ENCODE assay signal across 1 cellular context in the genomic region with DNA sequence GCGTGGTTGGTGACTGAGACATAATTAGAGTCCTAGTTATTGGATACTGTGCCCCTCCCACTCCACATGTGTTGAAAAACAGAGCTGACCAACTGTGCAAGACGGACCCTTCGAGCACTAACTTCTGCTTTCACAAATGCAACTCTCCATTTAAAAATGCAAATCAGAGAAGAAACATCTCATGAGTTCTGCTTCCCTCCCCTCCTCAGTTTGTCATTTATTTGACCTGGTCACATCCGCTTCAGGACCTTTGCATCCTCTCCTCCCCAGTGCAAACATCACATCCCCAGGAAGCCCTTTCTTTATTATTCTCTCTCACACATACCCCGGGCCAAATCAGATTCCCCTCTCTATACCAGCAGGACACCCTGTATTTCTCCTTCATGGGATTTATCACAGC.
TF ChIP-seq lines count a peak whose summit lies in the region.

No MANE protein-coding gene starts in this region.

TF ChIP-seq in HepG2, 621 proteins besides CTCF, POLR2A, EP300 and RAD21 (continued from another document and continues in another):
- TF ChIP-seq, protein P1, sequence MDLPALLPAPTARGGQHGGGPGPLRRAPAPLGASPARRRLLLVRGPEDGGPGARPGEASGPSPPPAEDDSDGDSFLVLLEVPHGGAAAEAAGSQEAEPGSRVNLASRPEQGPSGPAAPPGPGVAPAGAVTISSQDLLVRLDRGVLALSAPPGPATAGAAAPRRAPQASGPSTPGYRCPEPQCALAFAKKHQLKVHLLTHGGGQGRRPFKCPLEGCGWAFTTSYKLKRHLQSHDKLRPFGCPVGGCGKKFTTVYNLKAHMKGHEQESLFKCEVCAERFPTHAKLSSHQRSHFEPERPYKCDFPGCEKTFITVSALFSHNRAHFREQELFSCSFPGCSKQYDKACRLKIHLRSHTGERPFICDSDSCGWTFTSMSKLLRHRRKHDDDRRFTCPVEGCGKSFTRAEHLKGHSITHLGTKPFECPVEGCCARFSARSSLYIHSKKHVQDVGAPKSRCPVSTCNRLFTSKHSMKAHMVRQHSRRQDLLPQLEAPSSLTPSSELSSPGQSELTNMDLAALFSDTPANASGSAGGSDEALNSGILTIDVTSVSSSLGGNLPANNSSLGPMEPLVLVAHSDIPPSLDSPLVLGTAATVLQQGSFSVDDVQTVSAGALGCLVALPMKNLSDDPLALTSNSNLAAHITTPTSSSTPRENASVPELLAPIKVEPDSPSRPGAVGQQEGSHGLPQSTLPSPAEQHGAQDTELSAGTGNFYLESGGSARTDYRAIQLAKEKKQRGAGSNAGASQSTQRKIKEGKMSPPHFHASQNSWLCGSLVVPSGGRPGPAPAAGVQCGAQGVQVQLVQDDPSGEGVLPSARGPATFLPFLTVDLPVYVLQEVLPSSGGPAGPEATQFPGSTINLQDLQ (CRISPR knock-in tag; IDR thresholded peaks at IDR 0.05), result no peak
- TF ChIP-seq AGO1 (IDR thresholded peaks at IDR 0.05; ENCODE audit: low read depth, low read length, poor library complexity, severe bottlenecking) (no peak), FOXP1 (IDR thresholded peaks at IDR 0.05) (no peak), FOXP1 (CRISPR knock-in tag; IDR thresholded peaks at IDR 0.05) (no peak), KDM5A (IDR thresholded peaks at IDR 0.05; ENCODE audit: borderline replicate concordance, low read length) (no peak), GABPA (IDR thresholded peaks at IDR 0.05; ENCODE audit: low read depth, low read length) (no peak), GABPA (CRISPR knock-in tag; IDR thresholded peaks at IDR 0.05; ENCODE audit: low read depth) (peak; percentile 29; the same call in 1 of the 2 replicates), ARHGAP35 (CRISPR knock-in tag; IDR thresholded peaks at IDR 0.05; ENCODE audit: borderline replicate concordance) (no peak), ZNF629 (CRISPR knock-in tag; conservative IDR thresholded peaks at IDR 0.05) (0 out of 2 replicates have a peak, but pooled peaks have one; percentile 27), HNRNPL (IDR thresholded peaks at IDR 0.05; ENCODE audit: low read depth, low read length) (no peak), GLI4 (CRISPR knock-in tag; IDR thresholded peaks at IDR 0.05; ENCODE audit: borderline replicate concordance) (no peak), SMARCE1 (IDR thresholded peaks at IDR 0.05; ENCODE audit: borderline replicate concordance) (no peak), GTF2F1 (IDR thresholded peaks at IDR 0.05; ENCODE audit: low read length) (no peak), IRF2 (CRISPR knock-in tag; IDR thresholded peaks at IDR 0.05) (no peak), CBX5 (CRISPR knock-in tag; IDR thresholded peaks at IDR 0.05; ENCODE audit: borderline replicate concordance) (no peak), MTF1 (CRISPR knock-in tag; IDR thresholded peaks at IDR 0.05) (no peak), ZBTB21 (CRISPR knock-in tag; IDR thresholded peaks at IDR 0.05) (no peak), CREB1 (IDR thresholded peaks at IDR 0.05) (no peak), CREB1 (CRISPR knock-in tag; IDR thresholded peaks at IDR 0.05) (no peak), SMAD9 (CRISPR knock-in tag; IDR thresholded peaks at IDR 0.05) (no peak)
- TF ChIP-seq, protein P2, sequence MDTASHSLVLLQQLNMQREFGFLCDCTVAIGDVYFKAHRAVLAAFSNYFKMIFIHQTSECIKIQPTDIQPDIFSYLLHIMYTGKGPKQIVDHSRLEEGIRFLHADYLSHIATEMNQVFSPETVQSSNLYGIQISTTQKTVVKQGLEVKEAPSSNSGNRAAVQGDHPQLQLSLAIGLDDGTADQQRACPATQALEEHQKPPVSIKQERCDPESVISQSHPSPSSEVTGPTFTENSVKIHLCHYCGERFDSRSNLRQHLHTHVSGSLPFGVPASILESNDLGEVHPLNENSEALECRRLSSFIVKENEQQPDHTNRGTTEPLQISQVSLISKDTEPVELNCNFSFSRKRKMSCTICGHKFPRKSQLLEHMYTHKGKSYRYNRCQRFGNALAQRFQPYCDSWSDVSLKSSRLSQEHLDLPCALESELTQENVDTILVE (CRISPR knock-in tag; IDR thresholded peaks at IDR 0.05), result no peak
- TF ChIP-seq, protein P3, sequence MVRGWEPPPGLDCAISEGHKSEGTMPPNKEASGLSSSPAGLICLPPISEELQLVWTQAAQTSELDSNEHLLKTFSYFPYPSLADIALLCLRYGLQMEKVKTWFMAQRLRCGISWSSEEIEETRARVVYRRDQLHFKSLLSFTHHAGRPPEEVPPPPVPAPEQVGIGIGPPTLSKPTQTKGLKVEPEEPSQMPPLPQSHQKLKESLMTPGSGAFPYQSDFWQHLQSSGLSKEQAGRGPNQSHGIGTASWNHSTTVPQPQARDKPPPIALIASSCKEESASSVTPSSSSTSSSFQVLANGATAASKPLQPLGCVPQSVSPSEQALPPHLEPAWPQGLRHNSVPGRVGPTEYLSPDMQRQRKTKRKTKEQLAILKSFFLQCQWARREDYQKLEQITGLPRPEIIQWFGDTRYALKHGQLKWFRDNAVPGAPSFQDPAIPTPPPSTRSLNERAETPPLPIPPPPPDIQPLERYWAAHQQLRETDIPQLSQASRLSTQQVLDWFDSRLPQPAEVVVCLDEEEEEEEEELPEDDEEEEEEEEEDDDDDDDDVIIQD (CRISPR knock-in tag; IDR thresholded peaks at IDR 0.05; ENCODE audit: low read depth), result peak; percentile 60; the same call in 1 of the 2 replicates
- TF ChIP-seq, protein P4, sequence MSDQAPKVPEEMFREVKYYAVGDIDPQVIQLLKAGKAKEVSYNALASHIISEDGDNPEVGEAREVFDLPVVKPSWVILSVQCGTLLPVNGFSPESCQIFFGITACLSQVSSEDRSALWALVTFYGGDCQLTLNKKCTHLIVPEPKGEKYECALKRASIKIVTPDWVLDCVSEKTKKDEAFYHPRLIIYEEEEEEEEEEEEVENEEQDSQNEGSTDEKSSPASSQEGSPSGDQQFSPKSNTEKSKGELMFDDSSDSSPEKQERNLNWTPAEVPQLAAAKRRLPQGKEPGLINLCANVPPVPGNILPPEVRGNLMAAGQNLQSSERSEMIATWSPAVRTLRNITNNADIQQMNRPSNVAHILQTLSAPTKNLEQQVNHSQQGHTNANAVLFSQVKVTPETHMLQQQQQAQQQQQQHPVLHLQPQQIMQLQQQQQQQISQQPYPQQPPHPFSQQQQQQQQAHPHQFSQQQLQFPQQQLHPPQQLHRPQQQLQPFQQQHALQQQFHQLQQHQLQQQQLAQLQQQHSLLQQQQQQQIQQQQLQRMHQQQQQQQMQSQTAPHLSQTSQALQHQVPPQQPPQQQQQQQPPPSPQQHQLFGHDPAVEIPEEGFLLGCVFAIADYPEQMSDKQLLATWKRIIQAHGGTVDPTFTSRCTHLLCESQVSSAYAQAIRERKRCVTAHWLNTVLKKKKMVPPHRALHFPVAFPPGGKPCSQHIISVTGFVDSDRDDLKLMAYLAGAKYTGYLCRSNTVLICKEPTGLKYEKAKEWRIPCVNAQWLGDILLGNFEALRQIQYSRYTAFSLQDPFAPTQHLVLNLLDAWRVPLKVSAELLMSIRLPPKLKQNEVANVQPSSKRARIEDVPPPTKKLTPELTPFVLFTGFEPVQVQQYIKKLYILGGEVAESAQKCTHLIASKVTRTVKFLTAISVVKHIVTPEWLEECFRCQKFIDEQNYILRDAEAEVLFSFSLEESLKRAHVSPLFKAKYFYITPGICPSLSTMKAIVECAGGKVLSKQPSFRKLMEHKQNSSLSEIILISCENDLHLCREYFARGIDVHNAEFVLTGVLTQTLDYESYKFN (CRISPR knock-in tag; conservative IDR thresholded peaks at IDR 0.05), result peak; percentile 73
- TF ChIP-seq, protein P5, sequence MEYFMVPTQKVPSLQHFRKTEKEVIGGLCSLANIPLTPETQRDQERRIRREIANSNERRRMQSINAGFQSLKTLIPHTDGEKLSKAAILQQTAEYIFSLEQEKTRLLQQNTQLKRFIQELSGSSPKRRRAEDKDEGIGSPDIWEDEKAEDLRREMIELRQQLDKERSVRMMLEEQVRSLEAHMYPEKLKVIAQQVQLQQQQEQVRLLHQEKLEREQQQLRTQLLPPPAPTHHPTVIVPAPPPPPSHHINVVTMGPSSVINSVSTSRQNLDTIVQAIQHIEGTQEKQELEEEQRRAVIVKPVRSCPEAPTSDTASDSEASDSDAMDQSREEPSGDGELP (IDR thresholded peaks at IDR 0.05; ENCODE audit: borderline replicate concordance, low read depth), result no peak
- TF ChIP-seq, protein P6, sequence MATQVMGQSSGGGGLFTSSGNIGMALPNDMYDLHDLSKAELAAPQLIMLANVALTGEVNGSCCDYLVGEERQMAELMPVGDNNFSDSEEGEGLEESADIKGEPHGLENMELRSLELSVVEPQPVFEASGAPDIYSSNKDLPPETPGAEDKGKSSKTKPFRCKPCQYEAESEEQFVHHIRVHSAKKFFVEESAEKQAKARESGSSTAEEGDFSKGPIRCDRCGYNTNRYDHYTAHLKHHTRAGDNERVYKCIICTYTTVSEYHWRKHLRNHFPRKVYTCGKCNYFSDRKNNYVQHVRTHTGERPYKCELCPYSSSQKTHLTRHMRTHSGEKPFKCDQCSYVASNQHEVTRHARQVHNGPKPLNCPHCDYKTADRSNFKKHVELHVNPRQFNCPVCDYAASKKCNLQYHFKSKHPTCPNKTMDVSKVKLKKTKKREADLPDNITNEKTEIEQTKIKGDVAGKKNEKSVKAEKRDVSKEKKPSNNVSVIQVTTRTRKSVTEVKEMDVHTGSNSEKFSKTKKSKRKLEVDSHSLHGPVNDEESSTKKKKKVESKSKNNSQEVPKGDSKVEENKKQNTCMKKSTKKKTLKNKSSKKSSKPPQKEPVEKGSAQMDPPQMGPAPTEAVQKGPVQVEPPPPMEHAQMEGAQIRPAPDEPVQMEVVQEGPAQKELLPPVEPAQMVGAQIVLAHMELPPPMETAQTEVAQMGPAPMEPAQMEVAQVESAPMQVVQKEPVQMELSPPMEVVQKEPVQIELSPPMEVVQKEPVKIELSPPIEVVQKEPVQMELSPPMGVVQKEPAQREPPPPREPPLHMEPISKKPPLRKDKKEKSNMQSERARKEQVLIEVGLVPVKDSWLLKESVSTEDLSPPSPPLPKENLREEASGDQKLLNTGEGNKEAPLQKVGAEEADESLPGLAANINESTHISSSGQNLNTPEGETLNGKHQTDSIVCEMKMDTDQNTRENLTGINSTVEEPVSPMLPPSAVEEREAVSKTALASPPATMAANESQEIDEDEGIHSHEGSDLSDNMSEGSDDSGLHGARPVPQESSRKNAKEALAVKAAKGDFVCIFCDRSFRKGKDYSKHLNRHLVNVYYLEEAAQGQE (IDR thresholded peaks at IDR 0.05; ENCODE audit: borderline replicate concordance in 1 of 2, low read depth in 1 of 2, low read length in 2 of 2), result no peak
- TF ChIP-seq, protein P7, sequence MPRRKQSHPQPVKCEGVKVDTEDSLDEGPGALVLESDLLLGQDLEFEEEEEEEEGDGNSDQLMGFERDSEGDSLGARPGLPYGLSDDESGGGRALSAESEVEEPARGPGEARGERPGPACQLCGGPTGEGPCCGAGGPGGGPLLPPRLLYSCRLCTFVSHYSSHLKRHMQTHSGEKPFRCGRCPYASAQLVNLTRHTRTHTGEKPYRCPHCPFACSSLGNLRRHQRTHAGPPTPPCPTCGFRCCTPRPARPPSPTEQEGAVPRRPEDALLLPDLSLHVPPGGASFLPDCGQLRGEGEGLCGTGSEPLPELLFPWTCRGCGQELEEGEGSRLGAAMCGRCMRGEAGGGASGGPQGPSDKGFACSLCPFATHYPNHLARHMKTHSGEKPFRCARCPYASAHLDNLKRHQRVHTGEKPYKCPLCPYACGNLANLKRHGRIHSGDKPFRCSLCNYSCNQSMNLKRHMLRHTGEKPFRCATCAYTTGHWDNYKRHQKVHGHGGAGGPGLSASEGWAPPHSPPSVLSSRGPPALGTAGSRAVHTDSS (CRISPR knock-in tag; conservative IDR thresholded peaks at IDR 0.05), result no peak
- TF ChIP-seq, protein P8, sequence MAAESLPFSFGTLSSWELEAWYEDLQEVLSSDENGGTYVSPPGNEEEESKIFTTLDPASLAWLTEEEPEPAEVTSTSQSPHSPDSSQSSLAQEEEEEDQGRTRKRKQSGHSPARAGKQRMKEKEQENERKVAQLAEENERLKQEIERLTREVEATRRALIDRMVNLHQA (CRISPR knock-in tag; IDR thresholded peaks at IDR 0.05), result no peak
- TF ChIP-seq, protein P9, sequence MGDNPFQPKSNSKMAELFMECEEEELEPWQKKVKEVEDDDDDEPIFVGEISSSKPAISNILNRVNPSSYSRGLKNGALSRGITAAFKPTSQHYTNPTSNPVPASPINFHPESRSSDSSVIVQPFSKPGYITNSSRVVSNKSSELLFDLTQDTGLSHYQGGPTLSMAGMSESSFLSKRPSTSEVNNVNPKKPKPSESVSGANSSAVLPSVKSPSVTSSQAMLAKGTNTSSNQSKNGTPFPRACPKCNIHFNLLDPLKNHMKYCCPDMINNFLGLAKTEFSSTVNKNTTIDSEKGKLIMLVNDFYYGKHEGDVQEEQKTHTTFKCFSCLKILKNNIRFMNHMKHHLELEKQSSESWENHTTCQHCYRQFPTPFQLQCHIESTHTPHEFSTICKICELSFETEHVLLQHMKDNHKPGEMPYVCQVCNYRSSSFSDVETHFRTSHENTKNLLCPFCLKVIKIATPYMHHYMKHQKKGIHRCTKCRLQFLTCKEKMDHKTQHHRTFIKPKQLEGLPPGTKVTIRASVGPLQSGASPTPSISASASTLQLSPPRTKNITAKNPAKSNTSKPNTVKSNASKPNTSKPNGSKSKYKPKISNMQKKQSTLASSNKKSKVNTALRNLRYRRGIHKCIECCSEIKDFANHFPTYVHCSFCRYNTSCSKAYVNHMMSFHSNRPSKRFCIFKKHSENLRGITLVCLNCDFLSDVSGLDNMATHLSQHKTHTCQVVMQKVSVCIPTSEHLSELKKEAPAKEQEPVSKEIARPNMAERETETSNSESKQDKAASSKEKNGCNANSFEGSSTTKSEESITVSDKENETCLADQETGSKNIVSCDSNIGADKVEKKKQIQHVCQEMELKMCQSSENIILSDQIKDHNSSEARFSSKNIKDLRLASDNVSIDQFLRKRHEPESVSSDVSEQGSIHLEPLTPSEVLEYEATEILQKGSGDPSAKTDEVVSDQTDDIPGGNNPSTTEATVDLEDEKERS (CRISPR knock-in tag; IDR thresholded peaks at IDR 0.05), result no peak
- TF ChIP-seq, protein P10, sequence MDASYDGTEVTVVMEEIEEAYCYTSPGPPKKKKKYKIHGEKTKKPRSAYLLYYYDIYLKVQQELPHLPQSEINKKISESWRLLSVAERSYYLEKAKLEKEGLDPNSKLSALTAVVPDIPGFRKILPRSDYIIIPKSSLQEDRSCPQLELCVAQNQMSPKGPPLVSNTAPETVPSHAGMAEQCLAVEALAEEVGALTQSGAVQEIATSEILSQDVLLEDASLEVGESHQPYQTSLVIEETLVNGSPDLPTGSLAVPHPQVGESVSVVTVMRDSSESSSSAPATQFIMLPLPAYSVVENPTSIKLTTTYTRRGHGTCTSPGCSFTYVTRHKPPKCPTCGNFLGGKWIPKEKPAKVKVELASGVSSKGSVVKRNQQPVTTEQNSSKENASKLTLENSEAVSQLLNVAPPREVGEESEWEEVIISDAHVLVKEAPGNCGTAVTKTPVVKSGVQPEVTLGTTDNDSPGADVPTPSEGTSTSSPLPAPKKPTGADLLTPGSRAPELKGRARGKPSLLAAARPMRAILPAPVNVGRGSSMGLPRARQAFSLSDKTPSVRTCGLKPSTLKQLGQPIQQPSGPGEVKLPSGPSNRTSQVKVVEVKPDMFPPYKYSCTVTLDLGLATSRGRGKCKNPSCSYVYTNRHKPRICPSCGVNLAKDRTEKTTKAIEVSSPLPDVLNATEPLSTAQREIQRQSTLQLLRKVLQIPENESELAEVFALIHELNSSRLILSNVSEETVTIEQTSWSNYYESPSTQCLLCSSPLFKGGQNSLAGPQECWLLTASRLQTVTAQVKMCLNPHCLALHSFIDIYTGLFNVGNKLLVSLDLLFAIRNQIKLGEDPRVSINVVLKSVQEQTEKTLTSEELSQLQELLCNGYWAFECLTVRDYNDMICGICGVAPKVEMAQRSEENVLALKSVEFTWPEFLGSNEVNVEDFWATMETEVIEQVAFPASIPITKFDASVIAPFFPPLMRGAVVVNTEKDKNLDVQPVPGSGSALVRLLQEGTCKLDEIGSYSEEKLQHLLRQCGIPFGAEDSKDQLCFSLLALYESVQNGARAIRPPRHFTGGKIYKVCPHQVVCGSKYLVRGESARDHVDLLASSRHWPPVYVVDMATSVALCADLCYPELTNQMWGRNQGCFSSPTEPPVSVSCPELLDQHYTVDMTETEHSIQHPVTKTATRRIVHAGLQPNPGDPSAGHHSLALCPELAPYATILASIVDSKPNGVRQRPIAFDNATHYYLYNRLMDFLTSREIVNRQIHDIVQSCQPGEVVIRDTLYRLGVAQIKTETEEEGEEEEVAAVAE (CRISPR knock-in tag; IDR thresholded peaks at IDR 0.05; ENCODE audit: borderline replicate concordance), result no peak
